10 cellular contexts compared by ENCODE assay signal in genomic region chr4:188976644-188977115, GRCh38.
DNase-seq lines count a peak whose midpoint lies in the region; TF ChIP-seq lines count a peak whose summit lies in the region.
"Had no signal": no experiment of that assay in that cellular context is flagged by ENCODE, and none has a peak within 500 bp of the region (broad histone marks: within the 10 kb centered on the region; RNA-seq: fewer than 3 reads in every experiment).

No MANE protein-coding gene starts in this region.

- H3K9ac ChIP-seq in mammary epithelial cell (ENCODE audit: insufficient read depth, low read length): no peak overlapping the region

- DNase-seq in Daoy (ENCODE audit: low read depth): peak; percentile 23
- DNase-seq in NCI-H146 treated with DMSO at 0.1 percent for 48 hours (lab: John Stamatoyannopoulos, UW; ENCODE audit: unreplicated experiment): peak; percentile 80
- peak; percentile 58 for DNase-seq in mammary epithelial cell
- peak; percentile 64 for DNase-seq in myocyte (ENCODE audit: low read depth)
- no peak for DNase-seq in stimulated activated naive CD4-positive, alpha-beta T cell (lab: John Stamatoyannopoulos, UW)
- no peak for DNase-seq in epidermal melanocyte (ENCODE audit: insufficient read length, low spot score)
- DNase-seq in activated CD4-positive, alpha-beta T cell treated with anti-CD3 and anti-CD28 coated beads, Interleukin-2, amount 50 U/mL, for 4 hours: no peak
- DNase-seq in activated T-cell treated with anti-CD3 and anti-CD28 coated beads, Interleukin-2, amount 50 U/mL, for 24 hours: no peak
- DNase-seq: dorsolateral prefrontal cortex, T-helper 9 cell had no signal

- H3K9me3 Mint-ChIP-seq in activated T-cell treated with anti-CD3 and anti-CD28 coated beads, Interleukin-2, amount 50 U/mL, for 24 hours: peaks cover 2% of the 10 kb centered on the region

- no peak overlapping the region for H3K27ac ChIP-seq in mammary epithelial cell (ENCODE audit: insufficient read depth, low read depth, low read length)

- H3K4me3 ChIP-seq in mammary epithelial cell (replicated peaks in 1 of 3; ENCODE audit: insufficient read depth in 1 of 3, low read depth in 2 of 3, low read length in 3 of 3): no peak overlapping the region
- H3K4me3 ChIP-seq: dorsolateral prefrontal cortex had no signal

- intact Hi-C loops in mammary epithelial cell (cut with micrococcal nuclease): no loop called here

- no peak overlapping the region for H2AFZ ChIP-seq in mammary epithelial cell (ENCODE audit: low read depth, low read length)

- in situ Hi-C loops in mammary epithelial cell (cut with MboI; ENCODE audit: low sequenced_read_pairs in 2 of 2): no loop called here

- CTCF ChIA-PET in mammary epithelial cell (lab: Charles Lee; ENCODE audit: low non-redundant PET): no interaction called here

- no peaks in the 10 kb centered on the region for H3K27me3 Mint-ChIP-seq in activated T-cell treated with anti-CD3 and anti-CD28 coated beads, Interleukin-2, amount 50 U/mL, for 24 hours

- no peaks in the 10 kb centered on the region for H3K36me3 Mint-ChIP-seq in activated T-cell treated with anti-CD3 and anti-CD28 coated beads, Interleukin-2, amount 50 U/mL, for 24 hours (ENCODE audit: low read depth)

- H3K9me3 ChIP-seq in mammary epithelial cell (replicated peaks; ENCODE audit: insufficient read depth, low read length): no peaks in the 10 kb centered on the region

- no peaks in the 10 kb centered on the region for H3K36me3 ChIP-seq in mammary epithelial cell (ENCODE audit: insufficient read depth, low read length)

- H3K4me1 Mint-ChIP-seq in activated T-cell treated with anti-CD3 and anti-CD28 coated beads, Interleukin-2, amount 50 U/mL, for 24 hours (ENCODE audit: low read depth): no peaks in the 10 kb centered on the region

- no TSS peak for BruUV-seq in mammary epithelial cell (replicated peaks; lab: Mats Ljungman, UMichigan)

- WGBS in mammary epithelial cell (ENCODE audit: low coverage, missing lambda C conversion rate): 0% methylated on average over 2 of the region's 2 CpGs

- dilution Hi-C loops in mammary epithelial cell (cut with HindIII; ENCODE audit: low sequenced_read_pairs): loop anchor here (5.0 kb wide), 1 partner anchor 34 kb away; no protein-coding TSS in a partner anchor

- H3K4me3 Mint-ChIP-seq in activated T-cell treated with anti-CD3 and anti-CD28 coated beads, Interleukin-2, amount 50 U/mL, for 24 hours: no peak overlapping the region

- no peak overlapping the region for H3K27ac Mint-ChIP-seq in activated T-cell treated with anti-CD3 and anti-CD28 coated beads, Interleukin-2, amount 50 U/mL, for 24 hours

- H3K79me2 ChIP-seq in mammary epithelial cell (ENCODE audit: insufficient read depth, low read length): no peaks in the 10 kb centered on the region

- H3K27me3 ChIP-seq in mammary epithelial cell (ENCODE audit: insufficient read depth, low read length): no peaks in the 10 kb centered on the region
- H3K27me3 ChIP-seq: dorsolateral prefrontal cortex had no signal

- no peaks in the 10 kb centered on the region for H4K20me1 ChIP-seq in mammary epithelial cell (ENCODE audit: insufficient read depth, low read length)

- peaks cover 9% of the 10 kb centered on the region for H3K4me1 ChIP-seq in mammary epithelial cell (ENCODE audit: insufficient read depth, low read length)

- no peak for TF ChIP-seq CTCF in mammary epithelial cell (conservative IDR thresholded peaks at IDR 0.05 in 1 of 2, IDR thresholded peaks at IDR 0.05 in 1 of 2; ENCODE audit: extremely low read depth in 1 of 2, insufficient read depth in 1 of 2, low read depth in 1 of 2, low read length in 2 of 2)

- peak overlapping the region; percentile 34 for H3K4me2 ChIP-seq in mammary epithelial cell (ENCODE audit: insufficient read depth, low read depth, low read length)

Comparison
In these comparisons a context has a peak if more than half of its experiments do, and no peak if none do; other contexts are left out.
1. DNase-seq: peak in Daoy (single experiment), NCI-H146 treated with DMSO at 0.1 percent for 48 hours (single experiment), mammary epithelial cell (single experiment) and myocyte (single experiment); none in stimulated activated naive CD4-positive, alpha-beta T cell (0 of 6), epidermal melanocyte (single experiment), activated CD4-positive, alpha-beta T cell treated with anti-CD3 and anti-CD28 coated beads, Interleukin-2, amount 50 U/mL, for 4 hours (0 of 2) and activated T-cell treated with anti-CD3 and anti-CD28 coated beads, Interleukin-2, amount 50 U/mL, for 24 hours (single experiment).